18 cellular contexts compared by ENCODE assay signal in genomic region chrX:12469296-12469695, GRCh38.
"Had no signal": no experiment of that assay in that cellular context is flagged by ENCODE, and none has a peak within 500 bp of the region (broad histone marks: within the 10 kb centered on the region; RNA-seq: fewer than 3 reads in every experiment).

No MANE protein-coding gene starts in this region.

- H3K9ac ChIP-seq: neural progenitor cell had no signal

- H3K4me3 ChIP-seq: colonic mucosa, gastrocnemius medialis, heart right ventricle, lung, neural progenitor cell, stomach, testis, upper lobe of left lung had no signal

- ATAC-seq: gastrocnemius medialis, heart right ventricle, left colon, sciatic nerve had no signal

- H3K4me1 ChIP-seq: colonic mucosa, gastrocnemius medialis, heart right ventricle, neural progenitor cell, stomach, testis, upper lobe of left lung had no signal

- H3K4me2 ChIP-seq: neural progenitor cell had no signal

- H3K9me3 ChIP-seq: colonic mucosa, gastrocnemius medialis, heart right ventricle, stomach, testis, upper lobe of left lung had no signal

- DNase-seq: activated CD4-positive, alpha-beta T cell treated with anti-CD3 and anti-CD28 coated beads, Interleukin-2, amount 50 U/mL, for 48 hours; activated CD4-positive, CD25-positive, alpha-beta regulatory T cell treated with anti-CD3 and anti-CD28 coated beads, Interleukin-2, amount 50 U/mL, for 72 hours; activated naive CD4-positive, alpha-beta T cell treated with anti-CD3 and anti-CD28 coated beads, Interleukin-2, amount 10 ng/mL, durations not matched to agents 7 days and 5 days; activated T-cell treated with anti-CD3 and anti-CD28 coated beads, Interleukin-2, amount 50 U/mL, for 1 hour; central memory CD4-positive, alpha-beta T cell; colonic mucosa; gastrocnemius medialis; heart right ventricle; left colon; naive B cell; stimulated activated CD4-positive, alpha-beta T cell treated with anti-CD3 and anti-CD28 coated beads, Interleukin-1b, Interleukin-23, amount 100 ng/mL, for 48 hours; stomach; T-helper 9 cell; testis; upper lobe of left lung had no signal

- H2AFZ ChIP-seq: neural progenitor cell had no signal

- H3K27me3 ChIP-seq: colonic mucosa, gastrocnemius medialis, neural progenitor cell, testis, upper lobe of left lung had no signal

- H3K27ac ChIP-seq: colonic mucosa, gastrocnemius medialis, heart right ventricle, neural progenitor cell, stomach, testis, upper lobe of left lung had no signal

- H3K36me3 ChIP-seq: colonic mucosa, gastrocnemius medialis, heart right ventricle, neural progenitor cell, stomach, upper lobe of left lung had no signal
